30 cellular contexts compared by ENCODE assay signal in the genomic region with DNA sequence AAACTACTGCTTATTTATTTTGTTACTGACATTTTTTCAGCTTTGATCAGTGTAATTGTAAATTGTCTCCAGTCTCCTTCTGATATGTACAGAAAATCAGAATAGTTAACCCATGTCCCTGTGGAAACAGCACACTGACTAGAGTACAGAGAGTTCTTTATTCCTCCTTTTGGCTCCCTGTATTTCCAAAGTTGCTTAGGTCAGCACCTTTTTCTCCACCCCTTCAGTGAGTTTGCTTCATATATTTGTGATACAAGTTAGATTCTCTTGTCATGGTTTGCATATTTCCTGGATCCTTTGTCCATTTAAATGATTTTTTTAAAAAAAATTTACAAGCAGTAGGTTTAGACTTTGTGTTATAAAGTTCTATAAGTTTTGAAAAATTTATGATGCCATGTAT.
"Had no signal": no experiment of that assay in that cellular context is flagged by ENCODE, and none has a peak within 500 bp of the region (broad histone marks: within the 10 kb centered on the region; RNA-seq: fewer than 3 reads in every experiment).

No MANE protein-coding gene starts in this region.

- H3K27ac ChIP-seq: neural progenitor cell, ovary, parathyroid adenoma, psoas muscle, skin epidermis, spleen, suprapubic skin, testis, tibial nerve, upper lobe of left lung, vagina had no signal

- H3K27me3 ChIP-seq: neural progenitor cell, ovary, spleen, suprapubic skin, testis, tibial nerve, upper lobe of left lung, vagina had no signal

- H3K36me3 ChIP-seq: neural progenitor cell, ovary, spleen, suprapubic skin, tibial nerve, upper lobe of left lung, vagina had no signal

- ATAC-seq: naive thymus-derived CD4-positive, alpha-beta T cell; natural killer cell; psoas muscle; right cardiac atrium; sciatic nerve; stimulated activated memory B cell treated with anti-CD40 and anti-IgM and Interleukin-4, amounts not matched to agents 10 μg/mL and 1 μg/mL and 100 μg/mL, for 72 hours; stimulated activated naive CD8-positive, alpha-beta T cell treated with anti-CD3 and anti-CD28 coated beads, Interleukin-15, amount 100 ng/mL, for 72 hours; stimulated activated naive CD8-positive, alpha-beta T cell treated with anti-CD3 and anti-CD28 coated beads, Interleukin-15, Interleukin-2, amounts not matched to agents 100 U/mL and 50 U/mL, for 24 hours had no signal

- H3K9ac ChIP-seq: neural progenitor cell, parathyroid adenoma had no signal

- H3K79me2 ChIP-seq: parathyroid adenoma had no signal

- H3K4me2 ChIP-seq: neural progenitor cell, smooth muscle cell had no signal

- H3K9me3 ChIP-seq: ovary, psoas muscle, suprapubic skin, testis, upper lobe of left lung, vagina had no signal

- DNase-seq: naive thymus-derived CD4-positive, alpha-beta T cell; natural killer cell; occipital lobe; ovary; posterior cingulate gyrus; psoas muscle; right cardiac atrium; spleen; stimulated activated CD4-positive, alpha-beta T cell treated with anti-CD3 and anti-CD28 coated beads, Interleukin-12 subunit alpha, Interleukin-12 subunit beta, amount 100 ng/mL, for 4 hours; stimulated activated CD4-positive, alpha-beta T cell treated with anti-CD3 and anti-CD28 coated beads, Interleukin-1b, Interleukin-23, amount 100 ng/mL, for 48 hours; stimulated activated CD4-positive, alpha-beta T cell treated with anti-CD3 and anti-CD28 coated beads, Interleukin-4, amount 100 ng/mL, for 1 hour; stimulated activated CD4-positive, alpha-beta T cell treated with anti-CD3 and anti-CD28 coated beads, Interleukin-4, amount 100 ng/mL, for 4 hours; stimulated activated CD8-positive, alpha-beta memory T cell treated with anti-CD3 and anti-CD28 coated beads, Interleukin-4, amount 100 ng/mL, for 48 hours; stimulated activated naive CD4-positive, alpha-beta T cell; stimulated activated naive CD8-positive, alpha-beta T cell treated with anti-CD3 and anti-CD28 coated beads, Interleukin-15, amount 100 ng/mL, for 72 hours; stimulated activated naive CD8-positive, alpha-beta T cell treated with anti-CD3 and anti-CD28 coated beads, Interleukin-15, Interleukin-2, amounts not matched to agents 100 U/mL and 50 U/mL, for 24 hours; substantia nigra; testis; trophoblast cell; upper lobe of left lung had no signal

- H2AFZ ChIP-seq: neural progenitor cell, parathyroid adenoma had no signal

- FAIRE-seq: urothelium cell line had no signal

- H3K4me1 ChIP-seq: neural progenitor cell, parathyroid adenoma, psoas muscle, spleen, suprapubic skin, testis, tibial nerve, upper lobe of left lung, vagina had no signal

- H3K4me3 ChIP-seq: neural progenitor cell, ovary, psoas muscle, skin epidermis, smooth muscle cell, spleen, suprapubic skin, testis, tibial nerve, upper lobe of left lung, vagina had no signal
